ENCODE assay signal across 31 cellular contexts in genomic region chr10:112908507-112908906, GRCh38.
"Had no signal": no experiment of that assay in that cellular context is flagged by ENCODE, and none has a peak within 500 bp of the region (broad histone marks: within the 10 kb centered on the region; RNA-seq: fewer than 3 reads in every experiment).

No MANE protein-coding gene starts in this region.

- H3K4me1 ChIP-seq: body of pancreas had no signal

- H3K9me3 Mint-ChIP-seq: activated naive CD4-positive, alpha-beta T cell treated with anti-CD3 and anti-CD28 coated beads for 36 hours; activated naive CD4-positive, alpha-beta T cell treated with anti-CD3 and anti-CD28 coated beads, Interleukin-2, amount 50 U/mL, for 24 hours; activated naive CD8-positive, alpha-beta T cell treated with anti-CD3 and anti-CD28 coated beads, Interleukin-2, amount 50 U/mL, for 24 hours; WTC11 had no signal

- H3K36me3 ChIP-seq: adrenal gland had no signal

- H3K36me3 Mint-ChIP-seq: activated naive CD4-positive, alpha-beta T cell treated with anti-CD3 and anti-CD28 coated beads, Interleukin-2, amount 50 U/mL, for 24 hours; activated naive CD8-positive, alpha-beta T cell treated with anti-CD3 and anti-CD28 coated beads for 36 hours; WTC11 had no signal

- H3K27ac Mint-ChIP-seq: activated CD8-positive, alpha-beta T cell treated with anti-CD3 and anti-CD28 coated beads for 36 hours; activated naive CD4-positive, alpha-beta T cell treated with anti-CD3 and anti-CD28 coated beads for 36 hours; activated naive CD4-positive, alpha-beta T cell treated with anti-CD3 and anti-CD28 coated beads, Interleukin-2, amount 50 U/mL, for 24 hours; activated naive CD8-positive, alpha-beta T cell treated with anti-CD3 and anti-CD28 coated beads for 36 hours; activated naive CD8-positive, alpha-beta T cell treated with anti-CD3 and anti-CD28 coated beads, Interleukin-2, amount 50 U/mL, for 24 hours; activated T-helper 1 cell treated with anti-CD3 and anti-CD28 coated beads, Interleukin-12 subunit alpha, Interleukin-12 subunit beta, Interleukin-2, Interleukin-4 antibody, amounts not matched to agents 30 ng/mL and 10 ng/mL and 1 ng/mL, durations not matched to agents 14 hours and 24 hours and 36 hours; activated T-helper 2 cell treated with anti-CD3 and anti-CD28 coated beads, Interferon-gamma antibody, Interleukin-2, Interleukin-4, amounts not matched to agents 10 μg/mL and 5 μg/mL and 100 μg/mL, durations not matched to agents 14 hours and 24 hours and 36 hours; WTC11 had no signal

- H3K4me3 ChIP-seq: adrenal gland, body of pancreas had no signal

- H3K27ac ChIP-seq: adrenal gland, body of pancreas, VCaP had no signal

- ATAC-seq: activated CD4-positive, CD25-positive, alpha-beta regulatory T cell treated with anti-CD3 and anti-CD28 coated beads, Interleukin-2, amount 50 U/mL, for 24 hours; activated CD8-positive, alpha-beta T cell treated with anti-CD3 and anti-CD28 coated beads for 36 hours; activated naive CD8-positive, alpha-beta T cell treated with anti-CD3 and anti-CD28 coated beads, Interleukin-2, amount 50 U/mL, for 24 hours; body of pancreas; esophagus mucosa had no signal

- H3K27me3 ChIP-seq: adrenal gland, body of pancreas had no signal

- H3K4me1 Mint-ChIP-seq: activated naive CD4-positive, alpha-beta T cell treated with anti-CD3 and anti-CD28 coated beads, Interleukin-2, amount 50 U/mL, for 24 hours; activated naive CD8-positive, alpha-beta T cell treated with anti-CD3 and anti-CD28 coated beads for 36 hours had no signal

- FAIRE-seq: colon, endometrium, frontal cortex, TTC549 had no signal

- H3K4me3 Mint-ChIP-seq: activated CD8-positive, alpha-beta T cell treated with anti-CD3 and anti-CD28 coated beads for 36 hours; activated naive CD4-positive, alpha-beta T cell treated with anti-CD3 and anti-CD28 coated beads for 36 hours; activated naive CD4-positive, alpha-beta T cell treated with anti-CD3 and anti-CD28 coated beads, Interleukin-2, amount 50 U/mL, for 24 hours; activated naive CD8-positive, alpha-beta T cell treated with anti-CD3 and anti-CD28 coated beads for 36 hours; activated naive CD8-positive, alpha-beta T cell treated with anti-CD3 and anti-CD28 coated beads, Interleukin-2, amount 50 U/mL, for 24 hours; activated T-helper 1 cell treated with anti-CD3 and anti-CD28 coated beads, Interleukin-12 subunit alpha, Interleukin-12 subunit beta, Interleukin-2, Interleukin-4 antibody, amounts not matched to agents 30 ng/mL and 10 ng/mL and 1 ng/mL, durations not matched to agents 14 hours and 24 hours and 36 hours; WTC11 had no signal

- H3K9me3 ChIP-seq: adrenal gland, body of pancreas had no signal

- H3K27me3 Mint-ChIP-seq: activated CD8-positive, alpha-beta T cell treated with anti-CD3 and anti-CD28 coated beads for 36 hours; activated naive CD4-positive, alpha-beta T cell treated with anti-CD3 and anti-CD28 coated beads, Interleukin-2, amount 50 U/mL, for 24 hours; activated naive CD8-positive, alpha-beta T cell treated with anti-CD3 and anti-CD28 coated beads for 36 hours; activated naive CD8-positive, alpha-beta T cell treated with anti-CD3 and anti-CD28 coated beads, Interleukin-2, amount 50 U/mL, for 24 hours had no signal

- DNase-seq: activated CD4-positive, alpha-beta T cell treated with anti-CD3 and anti-CD28 coated beads for 48 hours; activated CD4-positive, alpha-beta T cell treated with anti-CD3 and anti-CD28 coated beads, Interleukin-2, amount 50 U/mL, for 1 hour; activated CD4-positive, alpha-beta T cell treated with anti-CD3 and anti-CD28 coated beads, Interleukin-2, amount 50 U/mL, for 48 hours; activated CD8-positive, alpha-beta memory T cell treated with anti-CD3 and anti-CD28 coated beads for 24 hours; activated CD8-positive, alpha-beta T cell treated with anti-CD3 and anti-CD28 coated beads for 36 hours; activated effector memory CD4-positive, alpha-beta T cell treated with anti-CD3 and anti-CD28 coated beads, Interleukin-2, amount 50 U/mL, for 16 hours; activated naive CD4-positive, alpha-beta T cell treated with anti-CD3 and anti-CD28 coated beads for 36 hours; activated naive CD8-positive, alpha-beta T cell treated with anti-CD3 and anti-CD28 coated beads for 36 hours; activated naive CD8-positive, alpha-beta T cell treated with anti-CD3 and anti-CD28 coated beads, Interleukin-2, amount 50 U/mL, for 24 hours; activated T-cell treated with anti-CD3 and anti-CD28 coated beads, Interleukin-2, amount 50 U/mL, for 1 hour; activated T-cell treated with anti-CD3 and anti-CD28 coated beads, Interleukin-2, amount 50 U/mL, for 48 hours; adrenal gland; amygdala; aorta; body of pancreas; caudate nucleus; effector CD8-positive, alpha-beta T cell; foreskin fibroblast; head of caudate nucleus; T-helper 2 cell had no signal
